Comparison of ENCODE assay signal across 29 cellular contexts in genomic region chr12:62637679-62638078, GRCh38.
"Had no signal": no experiment of that assay in that cellular context is flagged by ENCODE, and none has a peak within 500 bp of the region (broad histone marks: within the 10 kb centered on the region; RNA-seq: fewer than 3 reads in every experiment).

No MANE protein-coding gene starts in this region.

- H3K27ac Mint-ChIP-seq: activated B cell treated with CpG ODN at 0.5 μM for 24 hours; activated CD8-positive, alpha-beta T cell treated with anti-CD3 and anti-CD28 coated beads for 36 hours; activated naive CD4-positive, alpha-beta T cell treated with anti-CD3 and anti-CD28 coated beads for 36 hours; activated naive CD4-positive, alpha-beta T cell treated with anti-CD3 and anti-CD28 coated beads, Interleukin-2, amount 50 U/mL, for 24 hours; activated naive CD8-positive, alpha-beta T cell treated with anti-CD3 and anti-CD28 coated beads for 36 hours; activated naive CD8-positive, alpha-beta T cell treated with anti-CD3 and anti-CD28 coated beads, Interleukin-2, amount 50 U/mL, for 24 hours; activated T-helper 17 cell treated with anti-CD3 and anti-CD28 coated beads, Interleukin-2, amount 50 U/mL, for 72 hours; brain had no signal

- DNase-seq: activated B cell treated with CpG ODN at 0.5 μM for 24 hours; activated CD4-positive, alpha-beta T cell treated with anti-CD3 and anti-CD28 coated beads for 48 hours; activated CD4-positive, alpha-beta T cell treated with anti-CD3 and anti-CD28 coated beads, Interleukin-2, amount 50 U/mL, for 1 hour; activated CD4-positive, alpha-beta T cell treated with anti-CD3 and anti-CD28 coated beads, Interleukin-2, amount 50 U/mL, for 48 hours; activated CD8-positive, alpha-beta memory T cell treated with anti-CD3 and anti-CD28 coated beads for 24 hours; activated CD8-positive, alpha-beta T cell treated with anti-CD3 and anti-CD28 coated beads for 36 hours; activated effector memory CD4-positive, alpha-beta T cell treated with Interleukin-2 at 50 U/mL for 16 hours; activated gamma-delta T cell treated with Interleukin-2 at 50 U/mL for 16 hours; activated naive CD4-positive, alpha-beta T cell treated with anti-CD3 and anti-CD28 coated beads for 36 hours; activated naive CD8-positive, alpha-beta T cell treated with anti-CD3 and anti-CD28 coated beads for 36 hours; activated naive CD8-positive, alpha-beta T cell treated with anti-CD3 and anti-CD28 coated beads, Interleukin-2, amount 50 U/mL, for 24 hours; activated T-cell treated with anti-CD3 and anti-CD28 coated beads, Interleukin-2, amount 50 U/mL, for 4 hours; adrenal gland; cortex of kidney; dermis blood vessel endothelial cell; effector CD4-positive, alpha-beta T cell; effector memory CD8-positive, alpha-beta T cell; foreskin fibroblast; glutamatergic neuron; heart left ventricle; T-helper 2 cell had no signal

- H3K9me3 Mint-ChIP-seq: activated B cell treated with CpG ODN at 0.5 μM for 24 hours; activated CD8-positive, alpha-beta T cell treated with anti-CD3 and anti-CD28 coated beads for 36 hours; activated naive CD4-positive, alpha-beta T cell treated with anti-CD3 and anti-CD28 coated beads for 36 hours; activated naive CD4-positive, alpha-beta T cell treated with anti-CD3 and anti-CD28 coated beads, Interleukin-2, amount 50 U/mL, for 24 hours; activated naive CD8-positive, alpha-beta T cell treated with anti-CD3 and anti-CD28 coated beads for 36 hours; activated naive CD8-positive, alpha-beta T cell treated with anti-CD3 and anti-CD28 coated beads, Interleukin-2, amount 50 U/mL, for 24 hours; activated T-cell treated with anti-CD3 and anti-CD28 coated beads, Interleukin-2, amount 50 U/mL, for 4 hours; activated T-helper 17 cell treated with anti-CD3 and anti-CD28 coated beads, Interleukin-2, amount 50 U/mL, for 72 hours; brain; central memory CD8-positive, alpha-beta T cell; effector memory CD8-positive, alpha-beta T cell had no signal

- ATAC-seq: activated CD4-positive, CD25-positive, alpha-beta regulatory T cell treated with anti-CD3 and anti-CD28 coated beads, Interleukin-2, amount 50 U/mL, for 24 hours; activated CD8-positive, alpha-beta T cell treated with anti-CD3 and anti-CD28 coated beads for 36 hours; activated naive CD8-positive, alpha-beta T cell treated with anti-CD3 and anti-CD28 coated beads, Interleukin-2, amount 50 U/mL, for 24 hours; activated T-cell treated with anti-CD3 and anti-CD28 coated beads, Interleukin-2, amount 50 U/mL, for 4 hours; activated T-helper 17 cell treated with anti-CD3 and anti-CD28 coated beads, Interleukin-2, amount 50 U/mL, for 72 hours; effector memory CD8-positive, alpha-beta T cell; esophagus mucosa; heart left ventricle had no signal

- H3K4me1 ChIP-seq: ascending aorta had no signal

- H3K27ac ChIP-seq: adrenal gland, ascending aorta, heart left ventricle, VCaP had no signal

- H3K4me3 Mint-ChIP-seq: activated B cell treated with CpG ODN at 0.5 μM for 24 hours; activated CD8-positive, alpha-beta T cell treated with anti-CD3 and anti-CD28 coated beads for 36 hours; activated naive CD4-positive, alpha-beta T cell treated with anti-CD3 and anti-CD28 coated beads for 36 hours; activated naive CD4-positive, alpha-beta T cell treated with anti-CD3 and anti-CD28 coated beads, Interleukin-2, amount 50 U/mL, for 24 hours; activated naive CD8-positive, alpha-beta T cell treated with anti-CD3 and anti-CD28 coated beads for 36 hours; activated naive CD8-positive, alpha-beta T cell treated with anti-CD3 and anti-CD28 coated beads, Interleukin-2, amount 50 U/mL, for 24 hours; activated T-cell treated with anti-CD3 and anti-CD28 coated beads, Interleukin-2, amount 50 U/mL, for 4 hours; activated T-helper 17 cell treated with anti-CD3 and anti-CD28 coated beads, Interleukin-2, amount 50 U/mL, for 72 hours; brain; central memory CD8-positive, alpha-beta T cell; effector memory CD8-positive, alpha-beta T cell had no signal

- H3K4me3 ChIP-seq: adrenal gland, ascending aorta, heart left ventricle had no signal

- H3K36me3 Mint-ChIP-seq: activated naive CD4-positive, alpha-beta T cell treated with anti-CD3 and anti-CD28 coated beads, Interleukin-2, amount 50 U/mL, for 24 hours; activated naive CD8-positive, alpha-beta T cell treated with anti-CD3 and anti-CD28 coated beads for 36 hours; brain had no signal

- H3K9me3 ChIP-seq: adrenal gland, ascending aorta had no signal

- H3K36me3 ChIP-seq: adrenal gland, ascending aorta, heart left ventricle had no signal

- H3K27me3 ChIP-seq: adrenal gland, ascending aorta had no signal
